ENCODE assay signal across 18 cellular contexts in genomic region chr1:56539403-56539802, GRCh38. TPM values are rescaled to one million over a fixed set of nuclear protein-coding genes. Genes with fewer than 3 reads are reported as not detected.
DNase-seq lines count a peak whose midpoint lies in the region; ATAC-seq lines count a peak whose summit lies in the region.
"Had no signal": no experiment of that assay in that cellular context is flagged by ENCODE, and none has a peak within 500 bp of the region (broad histone marks: within the 10 kb centered on the region; RNA-seq: fewer than 3 reads in every experiment).

No MANE protein-coding gene starts in this region.

- no peak overlapping the region for H3K9ac ChIP-seq in skeletal muscle tissue (ENCODE audit: low read depth in 1 of 3, low read length in 3 of 3)
- H3K9ac ChIP-seq: BLaER1 had no signal

- intact Hi-C loops in left colon (cut with DNase I, micrococcal nuclease) = no loop called here

- no peak overlapping the region for H3K4me3 ChIP-seq in skeletal muscle tissue (ENCODE audit: low read length in 3 of 3)
- H3K4me3 ChIP-seq: BLaER1, K562 had no signal

- H3K9me3 ChIP-seq in skeletal muscle tissue (ENCODE audit: control insufficient read depth in 3 of 3, low read length in 3 of 3) = no peaks in the 10 kb centered on the region
- H3K9me3 ChIP-seq: BLaER1 had no signal

- H3K4me3 Mint-ChIP-seq in activated CD8-positive, alpha-beta memory T cell treated with anti-CD3 and anti-CD28 coated beads, Interleukin-2, amount 10 ng/mL, durations not matched to agents 7 days and 5 days = no peak overlapping the region

- peaks cover 2 to 15% (median 10%) of the 10 kb centered on the region in 3 donors for H3K36me3 ChIP-seq in skeletal muscle tissue (ENCODE audit: control insufficient read depth in 3 of 3, insufficient read depth in 3 of 3, low read length in 3 of 3)
- H3K36me3 ChIP-seq: BLaER1 had no signal

- no peaks in the 10 kb centered on the region for H3K27me3 Mint-ChIP-seq in activated CD8-positive, alpha-beta memory T cell treated with anti-CD3 and anti-CD28 coated beads, Interleukin-2, amount 10 ng/mL, durations not matched to agents 7 days and 5 days

- no peak overlapping the region for H3K27ac Mint-ChIP-seq in activated CD8-positive, alpha-beta memory T cell treated with anti-CD3 and anti-CD28 coated beads, Interleukin-2, amount 10 ng/mL, durations not matched to agents 7 days and 5 days

- CTCF ChIA-PET in activated CD8-positive, alpha-beta memory T cell treated with anti-CD3 and anti-CD28 coated beads, Interleukin-2, amount 10 ng/mL, durations not matched to agents 7 days and 5 days (lab: Charles Lee) = no interaction called here

- no peaks in the 10 kb centered on the region for H3K4me1 Mint-ChIP-seq in activated CD8-positive, alpha-beta memory T cell treated with anti-CD3 and anti-CD28 coated beads, Interleukin-2, amount 10 ng/mL, durations not matched to agents 7 days and 5 days

- DNase-seq in NCI-H446 treated with DMSO at 0.1 percent for 48 hours (lab: John Stamatoyannopoulos, UW) (peak; percentile 10), NCI-H446 (lab: John Stamatoyannopoulos, UW) (no peak), left colon (no peak), GM19238 (ENCODE audit: insufficient read length, low spot score) (no peak)
- DNase-seq in activated naive CD4-positive, alpha-beta T cell treated with Interleukin-2 at 50 U/mL for 16 hours = no peak
- DNase-seq in activated CD8-positive, alpha-beta memory T cell treated with anti-CD3 and anti-CD28 coated beads, Interleukin-2, amount 10 ng/mL, durations not matched to agents 7 days and 5 days = no peak
- DNase-seq: H7; NCI-H1436; NCI-H2029 treated with DMSO at 0.1 percent for 48 hours; NCI-H524 treated with DMSO at 0.1 percent for 48 hours; NK-92 treated with Interleukin-12 subunit alpha and Interleukin-12 subunit beta, amount 100 ng/mL, for 24 hours; OCI-M1 had no signal

- peak; percentile 32 for ATAC-seq in left colon
- ATAC-seq in activated CD8-positive, alpha-beta memory T cell treated with anti-CD3 and anti-CD28 coated beads, Interleukin-2, amount 10 ng/mL, durations not matched to agents 7 days and 5 days = no peak
- ATAC-seq: K562 had no signal

- peaks cover 19 to 55% (median 41%) of the 10 kb centered on the region in 3 donors for H3K4me1 ChIP-seq in skeletal muscle tissue (ENCODE audit: control insufficient read depth in 3 of 3, insufficient read depth in 3 of 3, low read length in 3 of 3)
- H3K4me1 ChIP-seq: BLaER1 had no signal

- H3K27me3 ChIP-seq in skeletal muscle tissue (ENCODE audit: control insufficient read depth in 3 of 3, insufficient read depth in 3 of 3, low read length in 3 of 3) = no peaks in the 10 kb centered on the region
- H3K27me3 ChIP-seq: BLaER1 had no signal

- H3K9me3 Mint-ChIP-seq in activated CD8-positive, alpha-beta memory T cell treated with anti-CD3 and anti-CD28 coated beads, Interleukin-2, amount 10 ng/mL, durations not matched to agents 7 days and 5 days (ENCODE audit: low read depth) = no peaks in the 10 kb centered on the region

- H3K27ac ChIP-seq in cingulate gyrus (ENCODE audit: low read depth, low read length) = peak overlapping the region; percentile 49
- H3K27ac ChIP-seq in skeletal muscle tissue (ENCODE audit: low read depth, low read length) = peak overlapping the region; percentile 29
- H3K27ac ChIP-seq: 22Rv1, BLaER1, RWPE1 had no signal

- no peaks in the 10 kb centered on the region for H3K36me3 Mint-ChIP-seq in activated CD8-positive, alpha-beta memory T cell treated with anti-CD3 and anti-CD28 coated beads, Interleukin-2, amount 10 ng/mL, durations not matched to agents 7 days and 5 days

RNA-seq across cellular contexts. Expression of gene PLPP3, which starts 40.0 kb away (rescaled TPM):
- total RNA-seq in left colon = 10 to 100 TPM; 29.8 to 46.5 TPM
- 132 TPM for total RNA-seq in skeletal muscle tissue
- not detected for total RNA-seq in activated CD8-positive, alpha-beta memory T cell treated with anti-CD3 and anti-CD28 coated beads, Interleukin-2, amount 10 ng/mL, durations not matched to agents 7 days and 5 days

Comparison
In these comparisons a context has a peak if more than half of its experiments do, and no peak if none do; other contexts are left out.
1. RNA of gene PLPP3, which starts 40.0 kb away (total RNA-seq): 132 TPM in skeletal muscle tissue (single experiment) and 29.8 to 46.5 TPM in left colon; not detected in activated CD8-positive, alpha-beta memory T cell treated with anti-CD3 and anti-CD28 coated beads, Interleukin-2, amount 10 ng/mL, durations not matched to agents 7 days and 5 days; every median in the first group is over 10 times any median in the second.